ENCODE assay signal across 16 cellular contexts in the genomic region with DNA sequence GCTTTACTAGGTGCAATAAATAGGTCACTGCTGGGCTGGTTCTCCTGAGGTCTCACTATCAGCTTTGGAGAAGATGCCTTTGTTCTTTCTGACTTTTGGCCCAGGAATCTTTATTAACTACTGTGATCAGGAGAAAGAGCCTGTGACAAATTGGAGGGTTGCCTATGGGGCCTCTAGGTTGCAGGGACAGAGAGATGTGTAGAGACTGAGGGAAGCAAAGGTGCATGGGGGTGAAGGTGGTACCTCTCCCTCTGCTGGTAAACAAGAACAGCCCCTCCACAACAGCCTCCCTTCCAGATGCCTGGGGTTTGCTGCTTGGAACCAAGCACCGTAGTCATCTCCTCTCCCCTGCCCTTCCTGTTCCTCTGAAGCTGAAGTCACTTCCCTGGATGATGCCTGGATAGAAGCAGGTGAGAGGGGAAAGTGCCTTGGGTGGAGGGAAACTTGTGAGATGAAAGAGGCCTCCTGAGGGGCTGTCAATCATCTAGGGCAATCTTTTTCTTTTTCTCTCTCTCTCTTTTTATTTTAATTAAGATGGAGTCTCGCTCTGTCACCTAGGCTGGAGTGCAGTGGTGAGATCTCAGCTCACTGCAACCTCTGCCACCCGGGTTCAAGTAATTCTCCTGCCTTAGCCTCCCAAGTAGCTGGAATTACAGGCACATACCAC. TPM values are rescaled to one million over a fixed set of nuclear protein-coding genes. Genes with fewer than 3 reads are reported as not detected.
DNase-seq lines count a peak whose midpoint lies in the region; ATAC-seq, FAIRE-seq and TF ChIP-seq lines count a peak whose summit lies in the region.
"Had no signal": no experiment of that assay in that cellular context is flagged by ENCODE, and none has a peak within 500 bp of the region (broad histone marks: within the 10 kb centered on the region; RNA-seq: fewer than 3 reads in every experiment).

No MANE protein-coding gene starts in this region.

- H3K27me3 Mint-ChIP-seq in activated T-cell treated with anti-CD3 and anti-CD28 coated beads, Interleukin-2, amount 50 U/mL, for 4 hours (ENCODE audit: low read depth), result no peaks in the 10 kb centered on the region
- no peaks in the 10 kb centered on the region for H3K27me3 Mint-ChIP-seq in activated naive CD8-positive, alpha-beta T cell treated with anti-CD3 and anti-CD28 coated beads for 36 hours
- H3K27me3 Mint-ChIP-seq in progenitor cell of endocrine pancreas, result peaks cover 4% of the 10 kb centered on the region

- H3K27ac Mint-ChIP-seq in activated naive CD8-positive, alpha-beta T cell treated with anti-CD3 and anti-CD28 coated beads for 36 hours, result peak overlapping the region; percentile 88
- no peak overlapping the region for H3K27ac Mint-ChIP-seq in progenitor cell of endocrine pancreas
- H3K27ac Mint-ChIP-seq: HFFc6 had no signal

- peak overlapping the region; percentile 13 for H3K4me3 Mint-ChIP-seq in activated T-cell treated with anti-CD3 and anti-CD28 coated beads, Interleukin-2, amount 50 U/mL, for 4 hours
- H3K4me3 Mint-ChIP-seq in activated naive CD8-positive, alpha-beta T cell treated with anti-CD3 and anti-CD28 coated beads for 36 hours, result no peak overlapping the region
- H3K4me3 Mint-ChIP-seq in progenitor cell of endocrine pancreas (ENCODE audit: low read depth), result no peak overlapping the region
- H3K4me3 Mint-ChIP-seq: neural crest cell had no signal

- TF ChIP-seq CTCF in progenitor cell of endocrine pancreas (IDR thresholded peaks at IDR 0.05; ENCODE audit: unreplicated experiment) (no peak), colonic mucosa (IDR thresholded peaks at IDR 0.05) (no peak)

- no peak overlapping the region for H3K18ac ChIP-seq in trophoblast cell (ENCODE audit: low read length)

- no peak overlapping the region for H3K14ac ChIP-seq in trophoblast cell (ENCODE audit: low read length)

- H3K27me3 ChIP-seq in trophoblast cell (ENCODE audit: insufficient read depth, low read length) (no peaks in the 10 kb centered on the region), colonic mucosa (no peaks in the 10 kb centered on the region)

- no peak overlapping the region for H2AK5ac ChIP-seq in trophoblast cell (ENCODE audit: low read length)

- no peak overlapping the region for H3K4me3 ChIP-seq in trophoblast cell (ENCODE audit: low read depth, low read length)
- no peak overlapping the region for H3K4me3 ChIP-seq in colonic mucosa
- H3K4me3 ChIP-seq: PC-9 had no signal

- H3K36me3 ChIP-seq in trophoblast cell (ENCODE audit: control insufficient read depth in 1 of 2, insufficient read depth in 2 of 2, low read length in 2 of 2), result no peaks in the 10 kb centered on the region
- H3K36me3 ChIP-seq in colonic mucosa, result no peaks in the 10 kb centered on the region

- no peak overlapping the region for H4K91ac ChIP-seq in trophoblast cell (ENCODE audit: low read depth, low read length)

- H3K9me3 ChIP-seq in trophoblast cell (ENCODE audit: insufficient read depth, low read depth, low read length) (no peaks in the 10 kb centered on the region), colonic mucosa (no peaks in the 10 kb centered on the region)

- H3K4me1 Mint-ChIP-seq in activated T-cell treated with anti-CD3 and anti-CD28 coated beads, Interleukin-2, amount 50 U/mL, for 4 hours (ENCODE audit: low read depth), result peaks cover 35% of the 10 kb centered on the region
- H3K4me1 Mint-ChIP-seq in activated naive CD8-positive, alpha-beta T cell treated with anti-CD3 and anti-CD28 coated beads for 36 hours, result peaks cover 58% of the 10 kb centered on the region
- H3K4me1 Mint-ChIP-seq in progenitor cell of endocrine pancreas (ENCODE audit: low read depth), result no peaks in the 10 kb centered on the region

- H3K4me1 ChIP-seq in trophoblast cell (ENCODE audit: control insufficient read depth in 1 of 2, insufficient read depth in 2 of 2, low read length in 2 of 2), result no peaks in the 10 kb centered on the region
- H3K4me1 ChIP-seq in colonic mucosa, result no peaks in the 10 kb centered on the region

- no peak overlapping the region for H4K12ac ChIP-seq in trophoblast cell (ENCODE audit: low read depth, low read length)

- no peaks in the 10 kb centered on the region for H3K79me1 ChIP-seq in trophoblast cell (ENCODE audit: low read length)

- no peak overlapping the region for H2BK12ac ChIP-seq in trophoblast cell (ENCODE audit: low read length)

- H3K23ac ChIP-seq in trophoblast cell (ENCODE audit: low read length), result peak overlapping the region; percentile 90

- no peak overlapping the region for H2AFZ ChIP-seq in trophoblast cell (ENCODE audit: insufficient read depth, low read length, poor library complexity)
- H2AFZ ChIP-seq: PC-9 had no signal

- intact Hi-C loops in colonic mucosa (cut with DNase I), result no loop called here

- no peak overlapping the region for H4K8ac ChIP-seq in trophoblast cell (ENCODE audit: low read depth, low read length)

- no peak overlapping the region for H2BK120ac ChIP-seq in trophoblast cell (ENCODE audit: insufficient read depth, low read length, poor library complexity)

- no peaks in the 10 kb centered on the region for H3K79me2 ChIP-seq in trophoblast cell (ENCODE audit: control insufficient read depth, insufficient read depth, low read length, poor library complexity)

- no peaks in the 10 kb centered on the region for H3K9me3 Mint-ChIP-seq in activated T-cell treated with anti-CD3 and anti-CD28 coated beads, Interleukin-2, amount 50 U/mL, for 4 hours
- H3K9me3 Mint-ChIP-seq in activated naive CD8-positive, alpha-beta T cell treated with anti-CD3 and anti-CD28 coated beads for 36 hours, result no peaks in the 10 kb centered on the region
- H3K9me3 Mint-ChIP-seq in progenitor cell of endocrine pancreas (ENCODE audit: low read depth), result no peaks in the 10 kb centered on the region
- H3K9me3 Mint-ChIP-seq: neural crest cell had no signal

- DNase-seq in activated T-cell treated with anti-CD3 and anti-CD28 coated beads, Interleukin-2, amount 50 U/mL, for 4 hours, result no peak
- DNase-seq in activated T-cell treated with anti-CD3 and anti-CD28 coated beads, Interleukin-2, amount 50 U/mL, for 48 hours, result no peak
- DNase-seq in GM18507 (ENCODE audit: extremely low spot score, insufficient read length, low read depth) (no peak), trophoblast cell (no peak), progenitor cell of endocrine pancreas (ENCODE audit: low spot score, unreplicated experiment) (no peak), DMS53 treated with DMSO at 0.1 percent for 48 hours (lab: John Stamatoyannopoulos, UW; ENCODE audit: unreplicated experiment) (no peak), colonic mucosa (no peak)
- DNase-seq in activated naive CD8-positive, alpha-beta T cell treated with anti-CD3 and anti-CD28 coated beads for 36 hours, result no peak
- DNase-seq: Calu3, HFFc6, NCI-H2081 treated with DMSO at 0.1 percent for 48 hours, NCI-H524 treated with DMSO at 0.1 percent for 48 hours, PC-9 had no signal

- no peak overlapping the region for H3K27ac ChIP-seq in trophoblast cell (ENCODE audit: low read depth, low read length)
- no peak overlapping the region for H3K27ac ChIP-seq in colonic mucosa
- H3K27ac ChIP-seq: PC-9 had no signal

- H2BK5ac ChIP-seq in trophoblast cell (ENCODE audit: low read depth, low read length, poor library complexity), result no peak overlapping the region

- H3K9ac ChIP-seq in trophoblast cell (ENCODE audit: low read length), result no peak overlapping the region
- no peak overlapping the region for H3K9ac ChIP-seq in colonic mucosa (ENCODE audit: low read depth in 2 of 2, low read length in 2 of 2)

- FAIRE-seq in GM18507 (lab: Jason Lieb, UNC), result peak; percentile 9
- FAIRE-seq: G401.6, keratinocyte had no signal

- no peak overlapping the region for H3K4ac ChIP-seq in trophoblast cell (ENCODE audit: low read depth, low read length)

- H3K36me3 Mint-ChIP-seq in activated T-cell treated with anti-CD3 and anti-CD28 coated beads, Interleukin-2, amount 50 U/mL, for 4 hours (ENCODE audit: insufficient read depth), result no peaks in the 10 kb centered on the region
- H3K36me3 Mint-ChIP-seq in activated naive CD8-positive, alpha-beta T cell treated with anti-CD3 and anti-CD28 coated beads for 36 hours, result no peaks in the 10 kb centered on the region
- H3K36me3 Mint-ChIP-seq in progenitor cell of endocrine pancreas (ENCODE audit: insufficient read depth), result no peaks in the 10 kb centered on the region

- ATAC-seq in activated T-cell treated with anti-CD3 and anti-CD28 coated beads, Interleukin-2, amount 50 U/mL, for 4 hours, result no peak

- WGBS in trophoblast cell (ENCODE audit: extremely low coverage, insufficient coverage, insufficient read length), result no CpG with 5 or more reads among the region's 3 CpGs

- H3K4me2 ChIP-seq in trophoblast cell (ENCODE audit: low read length), result no peak overlapping the region

RNA-seq across cellular contexts. Expression of gene DUSP22, which starts 57.4 kb away (rescaled TPM):
- 10 to 100 TPM; 27.5 to 32.5 (median 30.9) TPM for total RNA-seq in activated T-cell treated with anti-CD3 and anti-CD28 coated beads, Interleukin-2, amount 50 U/mL, for 4 hours
- 10 to 100 TPM; 22.9 to 23.9 TPM for total RNA-seq in activated naive CD8-positive, alpha-beta T cell treated with anti-CD3 and anti-CD28 coated beads for 36 hours
- 23.3 and 25.5 TPM in 2 replicates for polyA plus RNA-seq in trophoblast cell (2013)
- total RNA-seq in progenitor cell of endocrine pancreas (39.0 and 40.4 TPM in 2 replicates), colonic mucosa (10 to 100 TPM; 20.5 to 24.5 TPM)
